ENCODE assay signal across 1 cellular context in genomic region chr6:26235240-26235730, GRCh38.
A peak's percentile ranks its signal among the peaks of the same experiment; 100 is the strongest.
TF ChIP-seq lines count a peak whose summit lies in the region.

No MANE protein-coding gene starts in this region.

TF ChIP-seq in HepG2, 621 proteins besides CTCF, POLR2A, EP300 and RAD21 (continued from another document):
- TF ChIP-seq GLMP (CRISPR knock-in tag; IDR thresholded peaks at IDR 0.05; ENCODE audit: borderline replicate concordance) (no peak), ZNF253 (CRISPR knock-in tag; IDR thresholded peaks at IDR 0.05; ENCODE audit: borderline replicate concordance) (no peak), ZNF792 (CRISPR knock-in tag; IDR thresholded peaks at IDR 0.05) (no peak), ZNF343 (CRISPR knock-in tag; IDR thresholded peaks at IDR 0.05) (no peak), JUND (CRISPR knock-in tag; IDR thresholded peaks at IDR 0.05) (no peak), CREB1 (IDR thresholded peaks at IDR 0.05) (no peak), CREB1 (CRISPR knock-in tag; IDR thresholded peaks at IDR 0.05) (no peak), CBX2 (IDR thresholded peaks at IDR 0.05; ENCODE audit: low read depth, low read length) (peak; percentile 75; the same call in 1 of the 2 replicates), CBX2 (CRISPR knock-in tag; IDR thresholded peaks at IDR 0.05; ENCODE audit: low read depth) (no peak), GFI1 (CRISPR knock-in tag; IDR thresholded peaks at IDR 0.05; ENCODE audit: borderline replicate concordance) (no peak), DRAP1 (CRISPR knock-in tag; IDR thresholded peaks at IDR 0.05) (peak; percentile 4; the same call in 1 of the 2 replicates)
